9 cellular contexts compared by ENCODE assay signal in the genomic region with DNA sequence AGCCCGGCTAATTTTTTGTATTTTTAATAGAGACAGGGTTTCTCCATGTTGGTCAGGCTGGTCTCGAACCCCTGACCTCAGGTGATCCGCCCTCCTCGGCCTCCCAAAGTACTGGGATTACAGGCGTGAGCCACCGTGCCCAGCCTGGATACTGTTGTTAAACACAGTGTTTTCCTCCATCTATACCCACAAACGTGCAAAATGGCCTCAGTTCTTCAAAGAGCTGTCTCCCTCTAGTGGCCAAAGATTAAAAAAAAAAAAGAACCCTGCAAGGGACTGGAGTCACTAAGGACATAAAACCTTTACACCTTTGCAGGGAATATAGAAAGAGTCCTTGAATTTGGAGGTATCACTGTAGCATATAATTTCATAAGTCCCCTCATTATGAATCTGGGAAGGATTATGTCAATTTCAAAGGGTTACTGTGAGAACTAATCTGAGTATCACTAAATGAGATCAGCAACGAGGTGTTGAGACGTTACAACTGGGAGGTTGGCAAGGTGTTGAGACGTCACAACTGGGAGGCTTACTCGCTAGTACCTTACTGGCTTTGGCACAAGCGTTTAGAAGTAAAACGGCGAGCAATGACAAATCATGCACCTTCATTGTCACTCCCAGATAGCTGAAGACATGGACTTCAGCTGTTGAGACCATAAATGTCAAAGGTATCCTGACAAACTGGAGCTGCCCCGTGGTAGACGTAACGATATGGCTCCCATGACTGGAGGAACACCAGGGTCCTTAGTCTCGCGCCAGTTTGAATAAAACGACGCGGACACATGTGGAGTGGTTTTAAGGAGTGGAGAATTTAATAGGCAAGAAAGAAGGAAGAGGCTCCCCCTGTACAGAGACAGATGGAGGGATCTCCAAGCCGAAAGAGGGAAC. TPM values are rescaled to one million over a fixed set of nuclear protein-coding genes. Genes with fewer than 3 reads are reported as not detected.
A peak's percentile ranks its signal among the peaks of the same experiment; 100 is the strongest.
DNase-seq lines count a peak whose midpoint lies in the region; TF ChIP-seq lines count a peak whose summit lies in the region.
"Had no signal": no experiment of that assay in that cellular context is flagged by ENCODE, and none has a peak within 500 bp of the region (broad histone marks: within the 10 kb centered on the region; RNA-seq: fewer than 3 reads in every experiment).

No MANE protein-coding gene starts in this region.

- no peak overlapping the region for H3K27ac Mint-ChIP-seq in chondrocyte (ENCODE audit: unreplicated experiment)

- TF ChIP-seq CTCF in LNCAP (IDR thresholded peaks at IDR 0.05) (peak; percentile 72), chondrocyte (IDR thresholded peaks at IDR 0.05) (peak; percentile 84)

- DNase-seq in COR-L47 (lab: John Stamatoyannopoulos, UW): peak; percentile 60
- peak; percentile 49 for DNase-seq in GM19238 (ENCODE audit: insufficient read length, low spot score)
- peak; percentile 59 for DNase-seq in RPMI8226
- DNase-seq in chondrocyte (ENCODE audit: low spot score): no peak
- peak; percentile 83 for DNase-seq in medulla oblongata (ENCODE audit: extremely low spot score)
- no peak for DNase-seq in stimulated activated CD4-positive, alpha-beta T cell treated with anti-CD3 and anti-CD28 coated beads, Interleukin-1b, Interleukin-23, amount 100 ng/mL, for 48 hours
- no peak for DNase-seq in nucleus accumbens (lab: John Stamatoyannopoulos, UW)
- DNase-seq: right cardiac atrium had no signal

- no peaks in the 10 kb centered on the region for H3K4me1 Mint-ChIP-seq in chondrocyte (ENCODE audit: low read depth)

- H3K4me3 Mint-ChIP-seq in chondrocyte (ENCODE audit: unreplicated experiment): no peak overlapping the region

- H3K36me3 Mint-ChIP-seq in chondrocyte (ENCODE audit: low read depth): no peaks in the 10 kb centered on the region

- H3K27me3 Mint-ChIP-seq in chondrocyte (ENCODE audit: low read depth): no peaks in the 10 kb centered on the region

- H3K9me3 Mint-ChIP-seq in chondrocyte (ENCODE audit: low read depth): no peaks in the 10 kb centered on the region

RNA-seq across cellular contexts. Expression of a gene that starts 33.4 kb away (rescaled TPM):
- not detected in 3 replicates for total RNA-seq in chondrocyte

Comparison
In these comparisons a context has a peak if more than half of its experiments do, and no peak if none do; other contexts are left out.
1. DNase-seq: peak in COR-L47 (single experiment), GM19238 (single experiment), RPMI8226 (single experiment) and medulla oblongata (single experiment); none in chondrocyte (single experiment), stimulated activated CD4-positive, alpha-beta T cell treated with anti-CD3 and anti-CD28 coated beads, Interleukin-1b, Interleukin-23, amount 100 ng/mL, for 48 hours (single experiment) and nucleus accumbens (0 of 56).